ENCODE assay signal across 20 cellular contexts in genomic region chr12:62379723-62380045, GRCh38.
A peak's percentile ranks its signal among the peaks of the same experiment; 100 is the strongest.
DNase-seq lines count a peak whose midpoint lies in the region; ATAC-seq and TF ChIP-seq lines count a peak whose summit lies in the region.
"Had no signal": no experiment of that assay in that cellular context is flagged by ENCODE, and none has a peak within 500 bp of the region (broad histone marks: within the 10 kb centered on the region; RNA-seq: fewer than 3 reads in every experiment).

No MANE protein-coding gene starts in this region.

- no peak for ATAC-seq in activated CD4-positive, alpha-beta T cell treated with anti-CD3 and anti-CD28 coated beads for 36 hours
- ATAC-seq in activated naive CD8-positive, alpha-beta T cell treated with anti-CD3 and anti-CD28 coated beads, Interleukin-2, amount 10 ng/mL, durations not matched to agents 7 days and 5 days (ENCODE audit: low read depth) = no peak
- no peak for ATAC-seq in upper lobe of left lung (ENCODE audit: low FRiP score in 2 of 2)

- POLR2A ChIA-PET in activated CD4-positive, alpha-beta T cell treated with anti-CD3 and anti-CD28 coated beads for 36 hours (lab: Charles Lee) = no interaction called here
- POLR2A ChIA-PET in activated naive CD8-positive, alpha-beta T cell treated with anti-CD3 and anti-CD28 coated beads, Interleukin-2, amount 10 ng/mL, durations not matched to agents 7 days and 5 days (lab: Charles Lee) = interaction anchor here (0.9 kb wide), 1 partner anchor 120 kb away, joined by 3 read pairs; the partner anchor contains the start of gene USP15

- no peak overlapping the region for H3K4me3 Mint-ChIP-seq in activated CD4-positive, alpha-beta T cell treated with anti-CD3 and anti-CD28 coated beads for 36 hours
- H3K4me3 Mint-ChIP-seq in activated naive CD8-positive, alpha-beta T cell = no peak overlapping the region
- H3K4me3 Mint-ChIP-seq in activated naive CD8-positive, alpha-beta T cell treated with anti-CD3 and anti-CD28 coated beads for 36 hours = no peak overlapping the region
- no peak overlapping the region for H3K4me3 Mint-ChIP-seq in activated naive CD8-positive, alpha-beta T cell treated with anti-CD3 and anti-CD28 coated beads, Interleukin-2, amount 10 ng/mL, durations not matched to agents 7 days and 5 days
- H3K4me3 Mint-ChIP-seq in Calu3 (ENCODE audit: low read depth, unreplicated experiment) = no peak overlapping the region

- no peaks in the 10 kb centered on the region for H3K4me1 ChIP-seq in upper lobe of left lung
- H3K4me1 ChIP-seq: SJSA1 had no signal

- TF ChIP-seq EP300 in upper lobe of left lung (IDR thresholded peaks at IDR 0.05) = no peak

- no peak for TF ChIP-seq POLR2A in upper lobe of left lung (IDR thresholded peaks at IDR 0.05)

- H3K36me3 ChIP-seq in upper lobe of left lung = peaks cover 0 to 29% (median 1%) of the 10 kb centered on the region in 4 donors
- H3K36me3 ChIP-seq: SJSA1 had no signal

- peaks cover 15% of the 10 kb centered on the region for H3K36me3 Mint-ChIP-seq in activated CD4-positive, alpha-beta T cell treated with anti-CD3 and anti-CD28 coated beads for 36 hours (ENCODE audit: low read depth)
- H3K36me3 Mint-ChIP-seq in activated naive CD8-positive, alpha-beta T cell = peaks cover 12% of the 10 kb centered on the region
- H3K36me3 Mint-ChIP-seq in activated naive CD8-positive, alpha-beta T cell treated with anti-CD3 and anti-CD28 coated beads for 36 hours = peaks cover 14% of the 10 kb centered on the region
- peaks cover 26% of the 10 kb centered on the region for H3K36me3 Mint-ChIP-seq in activated naive CD8-positive, alpha-beta T cell treated with anti-CD3 and anti-CD28 coated beads, Interleukin-2, amount 10 ng/mL, durations not matched to agents 7 days and 5 days
- no peaks in the 10 kb centered on the region for H3K36me3 Mint-ChIP-seq in Calu3 (ENCODE audit: insufficient read depth, unreplicated experiment)

- CTCF ChIA-PET in activated CD4-positive, alpha-beta T cell treated with anti-CD3 and anti-CD28 coated beads for 36 hours (lab: Charles Lee) = interaction anchor here (0.6 to 2.3 kb wide), 4 partner anchors 8 to 1457 kb away, joined by 3 to 6 read pairs (median 3); no protein-coding TSS in a partner anchor
- CTCF ChIA-PET in Calu3 (lab: Charles Lee) = interaction anchor here (0.8 kb wide), 1 partner anchor 122 kb away, joined by 3 read pairs; no protein-coding TSS in a partner anchor

- TF ChIP-seq CTCF in upper lobe of left lung (IDR thresholded peaks at IDR 0.05) (no peak), Calu3 (IDR thresholded peaks at IDR 0.05; ENCODE audit: unreplicated experiment) (no peak)

- H3K9me3 Mint-ChIP-seq in activated CD4-positive, alpha-beta T cell treated with anti-CD3 and anti-CD28 coated beads for 36 hours (ENCODE audit: low read depth) = no peaks in the 10 kb centered on the region
- no peaks in the 10 kb centered on the region for H3K9me3 Mint-ChIP-seq in activated naive CD8-positive, alpha-beta T cell (ENCODE audit: low read depth)
- no peaks in the 10 kb centered on the region for H3K9me3 Mint-ChIP-seq in activated naive CD8-positive, alpha-beta T cell treated with anti-CD3 and anti-CD28 coated beads for 36 hours
- no peaks in the 10 kb centered on the region for H3K9me3 Mint-ChIP-seq in activated naive CD8-positive, alpha-beta T cell treated with anti-CD3 and anti-CD28 coated beads, Interleukin-2, amount 10 ng/mL, durations not matched to agents 7 days and 5 days
- no peaks in the 10 kb centered on the region for H3K9me3 Mint-ChIP-seq in Calu3 (ENCODE audit: low read depth, unreplicated experiment)

- H3K27me3 Mint-ChIP-seq in activated CD4-positive, alpha-beta T cell treated with anti-CD3 and anti-CD28 coated beads for 36 hours = no peaks in the 10 kb centered on the region
- no peaks in the 10 kb centered on the region for H3K27me3 Mint-ChIP-seq in activated naive CD8-positive, alpha-beta T cell
- no peaks in the 10 kb centered on the region for H3K27me3 Mint-ChIP-seq in activated naive CD8-positive, alpha-beta T cell treated with anti-CD3 and anti-CD28 coated beads for 36 hours
- no peaks in the 10 kb centered on the region for H3K27me3 Mint-ChIP-seq in activated naive CD8-positive, alpha-beta T cell treated with anti-CD3 and anti-CD28 coated beads, Interleukin-2, amount 10 ng/mL, durations not matched to agents 7 days and 5 days
- H3K27me3 Mint-ChIP-seq in Calu3 (ENCODE audit: unreplicated experiment) = no peaks in the 10 kb centered on the region

- no TSS peak for BruUV-seq in Calu3 (replicated peaks; lab: Mats Ljungman, UMichigan)

- peak overlapping the region; percentile 20 for H3K27ac Mint-ChIP-seq in activated CD4-positive, alpha-beta T cell treated with anti-CD3 and anti-CD28 coated beads for 36 hours
- peak overlapping the region; percentile 75 for H3K27ac Mint-ChIP-seq in activated naive CD8-positive, alpha-beta T cell
- H3K27ac Mint-ChIP-seq in activated naive CD8-positive, alpha-beta T cell treated with anti-CD3 and anti-CD28 coated beads for 36 hours = no peak overlapping the region
- peak overlapping the region; percentile 30 for H3K27ac Mint-ChIP-seq in activated naive CD8-positive, alpha-beta T cell treated with anti-CD3 and anti-CD28 coated beads, Interleukin-2, amount 10 ng/mL, durations not matched to agents 7 days and 5 days
- no peak overlapping the region for H3K27ac Mint-ChIP-seq in Calu3 (ENCODE audit: unreplicated experiment)

- intact Hi-C loops in activated CD4-positive, alpha-beta T cell treated with anti-CD3 and anti-CD28 coated beads for 36 hours (cut with DNase I, micrococcal nuclease) = no loop called here
- intact Hi-C loops in Calu3 (cut with micrococcal nuclease; ENCODE audit: unreplicated experiment) = no loop called here

- no peaks in the 10 kb centered on the region for H3K9me3 ChIP-seq in upper lobe of left lung
- H3K9me3 ChIP-seq: SJSA1 had no signal

- H3K27ac ChIP-seq in upper lobe of left lung = no peak overlapping the region
- H3K27ac ChIP-seq: C4-2B, SJSA1 had no signal

- DNase-seq in activated CD4-positive, alpha-beta T cell treated with anti-CD3 and anti-CD28 coated beads for 36 hours = no peak
- DNase-seq in activated CD4-positive, alpha-beta T cell treated with anti-CD3 and anti-CD28 coated beads, Interleukin-2, amount 50 U/mL, for 1 hour = no peak
- DNase-seq in activated naive CD8-positive, alpha-beta T cell treated with anti-CD3 and anti-CD28 coated beads for 36 hours = no peak
- DNase-seq in activated naive CD8-positive, alpha-beta T cell treated with anti-CD3 and anti-CD28 coated beads, Interleukin-2, amount 10 ng/mL, durations not matched to agents 7 days and 5 days = no peak
- DNase-seq in upper lobe of left lung (no peak), T1000 (lab: John Stamatoyannopoulos, UW) (no peak), Calu3 (no peak)
- DNase-seq: COR-L47, DMS 273 treated with DMSO at 0.1 percent for 48 hours, DMS79 treated with DMSO at 0.1 percent for 48 hours, Karpas-422, MV-4-11, NCI-H1105 treated with DMSO at 0.1 percent for 48 hours, NCI-H2029 treated with DMSO at 0.1 percent for 48 hours, NCI-H2171, NCI-H345, NCI-H524 treated with DMSO at 0.1 percent for 48 hours had no signal

- no peaks in the 10 kb centered on the region for H3K27me3 ChIP-seq in upper lobe of left lung

- no peak overlapping the region for H3K4me3 ChIP-seq in upper lobe of left lung
- H3K4me3 ChIP-seq: SJSA1 had no signal

- peaks cover 26% of the 10 kb centered on the region for H3K4me1 Mint-ChIP-seq in activated CD4-positive, alpha-beta T cell treated with anti-CD3 and anti-CD28 coated beads for 36 hours
- H3K4me1 Mint-ChIP-seq in activated naive CD8-positive, alpha-beta T cell (ENCODE audit: low read depth) = peaks cover 22% of the 10 kb centered on the region
- H3K4me1 Mint-ChIP-seq in activated naive CD8-positive, alpha-beta T cell treated with anti-CD3 and anti-CD28 coated beads for 36 hours = peaks cover 25% of the 10 kb centered on the region
- H3K4me1 Mint-ChIP-seq in activated naive CD8-positive, alpha-beta T cell treated with anti-CD3 and anti-CD28 coated beads, Interleukin-2, amount 10 ng/mL, durations not matched to agents 7 days and 5 days = peaks cover 20% of the 10 kb centered on the region
- H3K4me1 Mint-ChIP-seq in Calu3 (ENCODE audit: low read depth, unreplicated experiment) = no peaks in the 10 kb centered on the region

Comparison
In these comparisons a context has a peak if more than half of its experiments do, and no peak if none do; other contexts are left out.
1. H3K27ac Mint-ChIP-seq: peak in activated CD4-positive, alpha-beta T cell treated with anti-CD3 and anti-CD28 coated beads for 36 hours (single experiment), activated naive CD8-positive, alpha-beta T cell (single experiment) and activated naive CD8-positive, alpha-beta T cell treated with anti-CD3 and anti-CD28 coated beads, Interleukin-2, amount 10 ng/mL, durations not matched to agents 7 days and 5 days (single experiment); none in activated naive CD8-positive, alpha-beta T cell treated with anti-CD3 and anti-CD28 coated beads for 36 hours (single experiment) and Calu3 (single experiment).